ENCODE assay signal across 8 cellular contexts in genomic region chr9:133031496-133031911, GRCh38. TPM values are rescaled to one million over a fixed set of nuclear protein-coding genes. Genes with fewer than 3 reads are reported as not detected.
A peak's percentile ranks its signal among the peaks of the same experiment; 100 is the strongest.
DNase-seq lines count a peak whose midpoint lies in the region; ATAC-seq and TF ChIP-seq lines count a peak whose summit lies in the region.

No MANE protein-coding gene starts in this region.

- H3K27ac ChIP-seq in SK-N-SH (ENCODE audit: low read depth in 2 of 2, low read length in 1 of 2): no peak overlapping the region

- H3K9me3 ChIP-seq in SK-N-SH: no peaks in the 10 kb centered on the region

- no peaks in the 10 kb centered on the region for H3K27me3 Mint-ChIP-seq in stimulated activated naive CD8-positive, alpha-beta T cell treated with anti-CD3 and anti-CD28 coated beads, Interleukin-15, Interleukin-2, amounts not matched to agents 100 ng/mL and 50 ng/mL, for 24 hours

- TF ChIP-seq CTCF in SK-N-SH (IDR thresholded peaks at IDR 0.05) (no peak), WI38 (IDR thresholded peaks at IDR 0.05; ENCODE audit: low read depth, low read length) (no peak)

- peak overlapping the region; percentile 90 for H3K9ac ChIP-seq in SK-N-SH

- DNase-seq in SK-N-SH (no peak), 8988T (no peak), NCI-H2029 (lab: John Stamatoyannopoulos, UW) (no peak)

- peaks cover 77% of the 10 kb centered on the region for H3K79me2 ChIP-seq in SK-N-SH (ENCODE audit: insufficient read depth)

- no peak for TF ChIP-seq EP300 in SK-N-SH (IDR thresholded peaks at IDR 0.05; ENCODE audit: borderline replicate concordance in 1 of 2, low read depth in 1 of 2, low read length in 1 of 2)

- 19% methylated on average over 10 of the region's 10 CpGs for WGBS in SK-N-SH (ENCODE audit: low lambda C conversion rate)

- H3K4me3 ChIP-seq in SK-N-SH (ENCODE audit: low read depth in 2 of 2, low read length in 1 of 2) (peak overlapping the region; percentile 89 to 97), WI38 (ENCODE audit: low read depth, low read length) (peak overlapping the region; percentile 96), iPS-11a (ENCODE audit: low read depth, low read length) (peak overlapping the region; percentile 96)

- peaks cover 16% of the 10 kb centered on the region for H3K36me3 Mint-ChIP-seq in stimulated activated naive CD8-positive, alpha-beta T cell treated with anti-CD3 and anti-CD28 coated beads, Interleukin-15, Interleukin-2, amounts not matched to agents 100 ng/mL and 50 ng/mL, for 24 hours (ENCODE audit: low read depth)

- peak overlapping the region; percentile 86 for H3K4me2 ChIP-seq in SK-N-SH

- POLR2A ChIA-PET in SK-N-SH (lab: Yijun Ruan, JAX): interaction anchor here (0.6 to 1.9 kb wide), 6 partner anchors 9 to 118 kb away, joined by 4 to 10 read pairs (median 6); no protein-coding TSS in a partner anchor

- peak overlapping the region; percentile 92 for H3K4me3 Mint-ChIP-seq in stimulated activated naive CD8-positive, alpha-beta T cell treated with anti-CD3 and anti-CD28 coated beads, Interleukin-15, Interleukin-2, amounts not matched to agents 100 ng/mL and 50 ng/mL, for 24 hours

- no peak for TF ChIP-seq RAD21 in SK-N-SH (IDR thresholded peaks at IDR 0.05; ENCODE audit: low read length)

- peak overlapping the region; percentile 93 for H3K27ac Mint-ChIP-seq in stimulated activated naive CD8-positive, alpha-beta T cell treated with anti-CD3 and anti-CD28 coated beads, Interleukin-15, Interleukin-2, amounts not matched to agents 100 ng/mL and 50 ng/mL, for 24 hours

- H4K20me1 ChIP-seq in SK-N-SH (ENCODE audit: insufficient read depth): peaks cover 15% of the 10 kb centered on the region; the same call in 1 of the 2 replicates

- ATAC-seq in SK-N-SH treated with all-trans-retinoic acid at 6 μM for 48 hours (no peak), GM21447 (IDR thresholded peaks at IDR 0.05; ENCODE audit: unreplicated experiment) (no peak)

- H3K4me1 ChIP-seq in SK-N-SH (ENCODE audit: control insufficient read depth in 1 of 2, insufficient read depth in 2 of 2, low read depth in 1 of 2, low read length in 1 of 2): peaks cover 10 to 13% of the 10 kb centered on the region in 2 experiments; a peak in 2 of 4 replicates

- H2AFZ ChIP-seq in SK-N-SH (ENCODE audit: low read depth): peak overlapping the region; percentile 86; the same call in 1 of the 2 replicates

- peaks cover 9% of the 10 kb centered on the region in 2 experiments for H3K36me3 ChIP-seq in SK-N-SH (replicated peaks in 1 of 2; ENCODE audit: control insufficient read depth in 1 of 2, insufficient read depth in 2 of 2, low read length in 1 of 2)

- no peaks in the 10 kb centered on the region for H3K9me2 ChIP-seq in SK-N-SH

- no peaks in the 10 kb centered on the region for H3K27me3 ChIP-seq in SK-N-SH (ENCODE audit: insufficient read depth)

- CTCF ChIA-PET in SK-N-SH (lab: Yijun Ruan, JAX): interaction anchor here (0.7 to 13.6 kb wide), 7 partner anchors 9 to 116 kb away, joined by 3 to 216 read pairs (median 9); partner anchors contain the start of gene GFI1B

- H3K4me1 Mint-ChIP-seq in stimulated activated naive CD8-positive, alpha-beta T cell treated with anti-CD3 and anti-CD28 coated beads, Interleukin-15, Interleukin-2, amounts not matched to agents 100 ng/mL and 50 ng/mL, for 24 hours (ENCODE audit: low read depth): peaks cover 47% of the 10 kb centered on the region

- H3F3A ChIP-seq in SK-N-SH (replicated peaks; ENCODE audit: insufficient read depth): peaks cover 6% of the 10 kb centered on the region

- H3K9me3 Mint-ChIP-seq in stimulated activated naive CD8-positive, alpha-beta T cell treated with anti-CD3 and anti-CD28 coated beads, Interleukin-15, Interleukin-2, amounts not matched to agents 100 ng/mL and 50 ng/mL, for 24 hours: no peaks in the 10 kb centered on the region

TF ChIP-seq in SK-N-SH, 30 proteins besides CTCF, POLR2A, EP300 and RAD21 (continues in another document):
- TF ChIP-seq SIN3A (IDR thresholded peaks at IDR 0.05; ENCODE audit: borderline replicate concordance, low read depth, low read length) (no peak), SMC3 (IDR thresholded peaks at IDR 0.05; ENCODE audit: low read depth, low read length) (no peak), ELF1 (IDR thresholded peaks at IDR 0.05) (no peak), TAF1 (IDR thresholded peaks at IDR 0.05; ENCODE audit: borderline replicate concordance, low read depth, low read length) (no peak), RXRA (IDR thresholded peaks at IDR 0.05; ENCODE audit: borderline replicate concordance, low read depth) (no peak), GATA2 (CRISPR knock-in tag; IDR thresholded peaks at IDR 0.05) (no peak), CHD2 (IDR thresholded peaks at IDR 0.05; ENCODE audit: low read length, partially characterized antibody) (no peak), POLR2AphosphoS5 (IDR thresholded peaks at IDR 0.05; ENCODE audit: low read depth, low read length) (no peak)
- TF ChIP-seq, protein P1, sequence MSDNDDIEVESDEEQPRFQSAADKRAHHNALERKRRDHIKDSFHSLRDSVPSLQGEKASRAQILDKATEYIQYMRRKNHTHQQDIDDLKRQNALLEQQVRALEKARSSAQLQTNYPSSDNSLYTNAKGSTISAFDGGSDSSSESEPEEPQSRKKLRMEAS (IDR thresholded peaks at IDR 0.05; ENCODE audit: low read depth): no peak
- TF ChIP-seq, protein P2, sequence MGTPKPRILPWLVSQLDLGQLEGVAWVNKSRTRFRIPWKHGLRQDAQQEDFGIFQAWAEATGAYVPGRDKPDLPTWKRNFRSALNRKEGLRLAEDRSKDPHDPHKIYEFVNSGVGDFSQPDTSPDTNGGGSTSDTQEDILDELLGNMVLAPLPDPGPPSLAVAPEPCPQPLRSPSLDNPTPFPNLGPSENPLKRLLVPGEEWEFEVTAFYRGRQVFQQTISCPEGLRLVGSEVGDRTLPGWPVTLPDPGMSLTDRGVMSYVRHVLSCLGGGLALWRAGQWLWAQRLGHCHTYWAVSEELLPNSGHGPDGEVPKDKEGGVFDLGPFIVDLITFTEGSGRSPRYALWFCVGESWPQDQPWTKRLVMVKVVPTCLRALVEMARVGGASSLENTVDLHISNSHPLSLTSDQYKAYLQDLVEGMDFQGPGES (IDR thresholded peaks at IDR 0.05; ENCODE audit: low read depth, low read length): no peak

TF ChIP-seq in SK-N-SH treated with all-trans-retinoic acid at 6 μM for 48 hours, 23 proteins besides CTCF, POLR2A, EP300 and RAD21 (continues in another document):
- no peak for TF ChIP-seq RARB (CRISPR knock-in tag; IDR thresholded peaks at IDR 0.05)
- no peak for TF ChIP-seq PPARA (CRISPR knock-in tag; IDR thresholded peaks at IDR 0.05; ENCODE audit: borderline replicate concordance)
- TF ChIP-seq ZFP3 (CRISPR knock-in tag; IDR thresholded peaks at IDR 0.05): no peak
- TF ChIP-seq ARNTL (CRISPR knock-in tag; IDR thresholded peaks at IDR 0.05; ENCODE audit: borderline replicate concordance, low read depth): no peak
- TF ChIP-seq TOX (CRISPR knock-in tag; IDR thresholded peaks at IDR 0.05; ENCODE audit: borderline replicate concordance): no peak
- TF ChIP-seq ZNF8 (CRISPR knock-in tag; IDR thresholded peaks at IDR 0.05): no peak
- no peak for TF ChIP-seq ISL1 (CRISPR knock-in tag; IDR thresholded peaks at IDR 0.05)
- TF ChIP-seq GLIS3 (CRISPR knock-in tag; IDR thresholded peaks at IDR 0.05): no peak
- TF ChIP-seq CSDC2 (CRISPR knock-in tag; IDR thresholded peaks at IDR 0.05): no peak
- no peak for TF ChIP-seq OSR1 (CRISPR knock-in tag; IDR thresholded peaks at IDR 0.05)
- TF ChIP-seq ZNF70 (CRISPR knock-in tag; IDR thresholded peaks at IDR 0.05): no peak
- TF ChIP-seq ESRRG (CRISPR knock-in tag; IDR thresholded peaks at IDR 0.05): no peak
- no peak for TF ChIP-seq PATZ1 (CRISPR knock-in tag; IDR thresholded peaks at IDR 0.05; ENCODE audit: borderline replicate concordance)
- no peak for TF ChIP-seq SNAI2 (CRISPR knock-in tag; IDR thresholded peaks at IDR 0.05)
- TF ChIP-seq ZFP30 (CRISPR knock-in tag; IDR thresholded peaks at IDR 0.05): no peak
- TF ChIP-seq TCF4 (CRISPR knock-in tag; IDR thresholded peaks at IDR 0.05; ENCODE audit: borderline replicate concordance): no peak
- no peak for TF ChIP-seq ZC3H10 (CRISPR knock-in tag; IDR thresholded peaks at IDR 0.05)
- TF ChIP-seq, protein P3, sequence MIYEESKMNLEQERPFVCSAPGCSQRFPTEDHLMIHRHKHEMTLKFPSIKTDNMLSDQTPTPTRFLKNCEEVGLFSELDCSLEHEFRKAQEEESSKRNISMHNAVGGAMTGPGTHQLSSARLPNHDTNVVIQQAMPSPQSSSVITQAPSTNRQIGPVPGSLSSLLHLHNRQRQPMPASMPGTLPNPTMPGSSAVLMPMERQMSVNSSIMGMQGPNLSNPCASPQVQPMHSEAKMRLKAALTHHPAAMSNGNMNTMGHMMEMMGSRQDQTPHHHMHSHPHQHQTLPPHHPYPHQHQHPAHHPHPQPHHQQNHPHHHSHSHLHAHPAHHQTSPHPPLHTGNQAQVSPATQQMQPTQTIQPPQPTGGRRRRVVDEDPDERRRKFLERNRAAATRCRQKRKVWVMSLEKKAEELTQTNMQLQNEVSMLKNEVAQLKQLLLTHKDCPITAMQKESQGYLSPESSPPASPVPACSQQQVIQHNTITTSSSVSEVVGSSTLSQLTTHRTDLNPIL (CRISPR knock-in tag; IDR thresholded peaks at IDR 0.05; ENCODE audit: low read depth): no peak

RNA-seq across cellular contexts. Expression of gene GTF3C5, which starts 0.7 kb away (rescaled TPM):
- 57.3 and 59.1 TPM in 2 replicates for polyA plus RNA-seq in SK-N-SH (2012; rRNA removed)
- 29.6 and 37.0 TPM in 2 replicates for polyA plus RNA-seq in SK-N-SH (2012; cell fraction: cytosol; rRNA removed)
- polyA plus RNA-seq in SK-N-SH (2012; cell fraction: nucleus; rRNA removed): 165 and 172 TPM in 2 replicates

RNA-seq across cellular contexts. Expression of gene CEL, which starts 30.3 kb away (rescaled TPM):
- 0.75 and 0.87 TPM in 2 replicates for polyA plus RNA-seq in SK-N-SH (2012; rRNA removed)
- 0.24 and 0.35 TPM in 2 replicates for polyA plus RNA-seq in SK-N-SH (2012; cell fraction: cytosol; rRNA removed)
- polyA plus RNA-seq in SK-N-SH (2012; cell fraction: nucleus; rRNA removed): 6.3 and 7.8 TPM in 2 replicates

RNA-seq across cellular contexts. Expression of gene GFI1B, which starts 53.0 kb away (rescaled TPM):
- polyA plus RNA-seq in SK-N-SH (2012; rRNA removed): 0.03 TPM in 1 of 2 replicates, not detected in the other
- polyA plus RNA-seq in SK-N-SH (2012; cell fraction: cytosol; rRNA removed): 0.01 and 0.03 TPM in 2 replicates
- not detected in 2 replicates for polyA plus RNA-seq in SK-N-SH (2012; cell fraction: nucleus; rRNA removed)
